1 cellular context compared by ENCODE assay signal in genomic region chr1:67685067-67685557, GRCh38.
A peak's percentile ranks its signal among the peaks of the same experiment; 100 is the strongest.
TF ChIP-seq lines count a peak whose summit lies in the region.

A gene with protein sequence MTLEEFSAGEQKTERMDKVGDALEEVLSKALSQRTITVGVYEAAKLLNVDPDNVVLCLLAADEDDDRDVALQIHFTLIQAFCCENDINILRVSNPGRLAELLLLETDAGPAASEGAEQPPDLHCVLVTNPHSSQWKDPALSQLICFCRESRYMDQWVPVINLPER (plus strand): TSS chr1:67685201. CDS start chr1:67685495, 294 bp downstream.

TF ChIP-seq in HepG2, 621 proteins besides CTCF, POLR2A, EP300 and RAD21 (continued from another document and continues in another):
- TF ChIP-seq SKIL (CRISPR knock-in tag; IDR thresholded peaks at IDR 0.05; ENCODE audit: borderline replicate concordance) = peak; percentile 70; the same call in 1 of the 2 replicates
- TF ChIP-seq ZNF101 (CRISPR knock-in tag; IDR thresholded peaks at IDR 0.05; ENCODE audit: borderline replicate concordance, low read depth) = no peak
- TF ChIP-seq NFIB (CRISPR knock-in tag; IDR thresholded peaks at IDR 0.05; ENCODE audit: borderline replicate concordance) = no peak
- no peak for TF ChIP-seq ZNF382 (CRISPR knock-in tag; IDR thresholded peaks at IDR 0.05; ENCODE audit: borderline replicate concordance)
- TF ChIP-seq NAIF1 (CRISPR knock-in tag; IDR thresholded peaks at IDR 0.05; ENCODE audit: borderline replicate concordance) = peak; percentile 80; the same call in 1 of the 2 replicates
- TF ChIP-seq ZSCAN20 (CRISPR knock-in tag; IDR thresholded peaks at IDR 0.05; ENCODE audit: borderline replicate concordance) = peak; percentile 48; the same call in 1 of the 2 replicates
- 0 out of 2 replicates have a peak, but pooled peaks have one; percentile 28 for TF ChIP-seq TFAP4 (IDR thresholded peaks at IDR 0.05; ENCODE audit: borderline replicate concordance, low read depth)
- TF ChIP-seq ZNF362 (CRISPR knock-in tag; IDR thresholded peaks at IDR 0.05; ENCODE audit: borderline replicate concordance) = no peak
- peak; percentile 96 for TF ChIP-seq FOXC1 (CRISPR knock-in tag; IDR thresholded peaks at IDR 0.05; ENCODE audit: borderline replicate concordance)
- peak; percentile 41; the same call in 1 of the 2 replicates for TF ChIP-seq PRMT3 (CRISPR knock-in tag; IDR thresholded peaks at IDR 0.05; ENCODE audit: borderline replicate concordance, low read depth)
- TF ChIP-seq PRDM4 (CRISPR knock-in tag; IDR thresholded peaks at IDR 0.05; ENCODE audit: borderline replicate concordance) = 0 out of 2 replicates have a peak, but pooled peaks have one; percentile 40
- no peak for TF ChIP-seq GTF3A (CRISPR knock-in tag; conservative IDR thresholded peaks at IDR 0.05)
- TF ChIP-seq NBN (conservative IDR thresholded peaks at IDR 0.05) = no peak
- no peak for TF ChIP-seq KDM6A (CRISPR knock-in tag; IDR thresholded peaks at IDR 0.05; ENCODE audit: low read depth)
- TF ChIP-seq CEBPG (CRISPR knock-in tag; IDR thresholded peaks at IDR 0.05) = peak; percentile 33; the same call in 1 of the 2 replicates
- no peak for TF ChIP-seq NR2F2 (IDR thresholded peaks at IDR 0.05; ENCODE audit: borderline replicate concordance, low read depth)
- TF ChIP-seq, protein P1, sequence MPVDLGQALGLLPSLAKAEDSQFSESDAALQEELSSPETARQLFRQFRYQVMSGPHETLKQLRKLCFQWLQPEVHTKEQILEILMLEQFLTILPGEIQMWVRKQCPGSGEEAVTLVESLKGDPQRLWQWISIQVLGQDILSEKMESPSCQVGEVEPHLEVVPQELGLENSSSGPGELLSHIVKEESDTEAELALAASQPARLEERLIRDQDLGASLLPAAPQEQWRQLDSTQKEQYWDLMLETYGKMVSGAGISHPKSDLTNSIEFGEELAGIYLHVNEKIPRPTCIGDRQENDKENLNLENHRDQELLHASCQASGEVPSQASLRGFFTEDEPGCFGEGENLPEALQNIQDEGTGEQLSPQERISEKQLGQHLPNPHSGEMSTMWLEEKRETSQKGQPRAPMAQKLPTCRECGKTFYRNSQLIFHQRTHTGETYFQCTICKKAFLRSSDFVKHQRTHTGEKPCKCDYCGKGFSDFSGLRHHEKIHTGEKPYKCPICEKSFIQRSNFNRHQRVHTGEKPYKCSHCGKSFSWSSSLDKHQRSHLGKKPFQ (CRISPR knock-in tag; IDR thresholded peaks at IDR 0.05; ENCODE audit: insufficient replicate concordance) = no peak
- peak; percentile 76; the same call in 1 of the 2 replicates for TF ChIP-seq ZNF331 (CRISPR knock-in tag; IDR thresholded peaks at IDR 0.05)
- peak; percentile 51; the same call in 1 of the 2 replicates for TF ChIP-seq ZNF350 (CRISPR knock-in tag; IDR thresholded peaks at IDR 0.05; ENCODE audit: borderline replicate concordance, low read depth)
- no peak for TF ChIP-seq ARID3A (IDR thresholded peaks at IDR 0.05; ENCODE audit: low read depth, low read length)
- peak; percentile 57 for TF ChIP-seq BHLHE40 (IDR thresholded peaks at IDR 0.05; ENCODE audit: low read length)
- no peak for TF ChIP-seq HHEX (CRISPR knock-in tag; IDR thresholded peaks at IDR 0.05)
- TF ChIP-seq ZNF780A (CRISPR knock-in tag; IDR thresholded peaks at IDR 0.05) = peak; percentile 95
- TF ChIP-seq ZNF407 (CRISPR knock-in tag; IDR thresholded peaks at IDR 0.05; ENCODE audit: not compliant biosample characterization) = peak; percentile 78
- peak; percentile 99 for TF ChIP-seq DR1 (CRISPR knock-in tag; IDR thresholded peaks at IDR 0.05)
- TF ChIP-seq, protein P2, sequence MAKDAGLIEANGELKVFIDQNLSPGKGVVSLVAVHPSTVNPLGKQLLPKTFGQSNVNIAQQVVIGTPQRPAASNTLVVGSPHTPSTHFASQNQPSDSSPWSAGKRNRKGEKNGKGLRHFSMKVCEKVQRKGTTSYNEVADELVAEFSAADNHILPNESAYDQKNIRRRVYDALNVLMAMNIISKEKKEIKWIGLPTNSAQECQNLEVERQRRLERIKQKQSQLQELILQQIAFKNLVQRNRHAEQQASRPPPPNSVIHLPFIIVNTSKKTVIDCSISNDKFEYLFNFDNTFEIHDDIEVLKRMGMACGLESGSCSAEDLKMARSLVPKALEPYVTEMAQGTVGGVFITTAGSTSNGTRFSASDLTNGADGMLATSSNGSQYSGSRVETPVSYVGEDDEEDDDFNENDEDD (CRISPR knock-in tag; IDR thresholded peaks at IDR 0.05; ENCODE audit: borderline replicate concordance) = peak; percentile 63; the same call in 1 of the 2 replicates
- TF ChIP-seq, protein P3, sequence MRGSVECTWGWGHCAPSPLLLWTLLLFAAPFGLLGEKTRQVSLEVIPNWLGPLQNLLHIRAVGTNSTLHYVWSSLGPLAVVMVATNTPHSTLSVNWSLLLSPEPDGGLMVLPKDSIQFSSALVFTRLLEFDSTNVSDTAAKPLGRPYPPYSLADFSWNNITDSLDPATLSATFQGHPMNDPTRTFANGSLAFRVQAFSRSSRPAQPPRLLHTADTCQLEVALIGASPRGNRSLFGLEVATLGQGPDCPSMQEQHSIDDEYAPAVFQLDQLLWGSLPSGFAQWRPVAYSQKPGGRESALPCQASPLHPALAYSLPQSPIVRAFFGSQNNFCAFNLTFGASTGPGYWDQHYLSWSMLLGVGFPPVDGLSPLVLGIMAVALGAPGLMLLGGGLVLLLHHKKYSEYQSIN (CRISPR knock-in tag; IDR thresholded peaks at IDR 0.05; ENCODE audit: borderline replicate concordance) = no peak
- peak; percentile 70 for TF ChIP-seq ISL2 (CRISPR knock-in tag; IDR thresholded peaks at IDR 0.05)
- peak; percentile 69 for TF ChIP-seq HNRNPLL (IDR thresholded peaks at IDR 0.05; ENCODE audit: low read depth, low read length, poor library complexity, severe bottlenecking)
- TF ChIP-seq ZNF644 (CRISPR knock-in tag; IDR thresholded peaks at IDR 0.05; ENCODE audit: low read depth) = no peak
- peak; percentile 77 for TF ChIP-seq ZNF235 (CRISPR knock-in tag; IDR thresholded peaks at IDR 0.05; ENCODE audit: borderline replicate concordance)
- TF ChIP-seq ZNF253 (CRISPR knock-in tag; IDR thresholded peaks at IDR 0.05; ENCODE audit: borderline replicate concordance) = peak; percentile 82; the same call in 1 of the 2 replicates
- peak; percentile 97 for TF ChIP-seq SALL2 (CRISPR knock-in tag; IDR thresholded peaks at IDR 0.05)
- TF ChIP-seq YEATS2 (CRISPR knock-in tag; IDR thresholded peaks at IDR 0.05; ENCODE audit: borderline replicate concordance) = no peak
- no peak for TF ChIP-seq ESRRA (CRISPR knock-in tag; IDR thresholded peaks at IDR 0.05; ENCODE audit: low read depth)
- TF ChIP-seq NFKBIZ (CRISPR knock-in tag; IDR thresholded peaks at IDR 0.05) = no peak
